In genomic region chr1:82141393-82141792, GRCh38 we compare ENCODE assay signal across 26 cellular contexts.
"Had no signal": no experiment of that assay in that cellular context is flagged by ENCODE, and none has a peak within 500 bp of the region (broad histone marks: within the 10 kb centered on the region; RNA-seq: fewer than 3 reads in every experiment).

No MANE protein-coding gene starts in this region.

- H3K27ac Mint-ChIP-seq: effector memory CD8-positive, alpha-beta T cell; immature natural killer cell; memory B cell; natural killer cell; neural progenitor cell had no signal

- H3K4me1 ChIP-seq: neural progenitor cell, parathyroid adenoma, prostate gland, right atrium auricular region, stomach, thyroid gland, vagina had no signal

- H3K4me1 Mint-ChIP-seq: memory B cell had no signal

- H3K79me2 ChIP-seq: parathyroid adenoma had no signal

- H3K4me3 Mint-ChIP-seq: effector memory CD8-positive, alpha-beta T cell; memory B cell; natural killer cell; neural progenitor cell had no signal

- H2AFZ ChIP-seq: neural progenitor cell, parathyroid adenoma had no signal

- H3K36me3 Mint-ChIP-seq: memory B cell, natural killer cell had no signal

- H3K27me3 Mint-ChIP-seq: effector memory CD8-positive, alpha-beta T cell; memory B cell had no signal

- H3K4me2 ChIP-seq: neural progenitor cell, smooth muscle cell had no signal

- H3K36me3 ChIP-seq: neural progenitor cell, prostate gland, right atrium auricular region, stomach, thyroid gland, vagina had no signal

- H3K4me3 ChIP-seq: lung, neural progenitor cell, prostate gland, right atrium auricular region, smooth muscle cell, stomach, thyroid gland, vagina had no signal

- H3K27me3 ChIP-seq: neural progenitor cell, right atrium auricular region, stomach, thyroid gland, vagina had no signal

- H3K9me3 ChIP-seq: prostate gland, right atrium auricular region, stomach, thyroid gland, vagina had no signal

- ATAC-seq: effector memory CD8-positive, alpha-beta T cell; left colon; natural killer cell; sciatic nerve had no signal

- H3K9me3 Mint-ChIP-seq: natural killer cell had no signal

- DNase-seq: cortex of kidney; effector memory CD8-positive, alpha-beta T cell; erythroblast; hypothalamus; immature natural killer cell; islet precursor cell; kidney glomerular epithelial cell; left colon; natural killer cell; stimulated activated CD4-positive, alpha-beta T cell treated with anti-CD3 and anti-CD28 coated beads, Interleukin-12 subunit alpha, Interleukin-12 subunit beta, amount 100 ng/mL, for 4 hours; stimulated activated CD4-positive, alpha-beta T cell treated with anti-CD3 and anti-CD28 coated beads, Interleukin-1b, Interleukin-23, amount 100 ng/mL, for 48 hours; stimulated activated CD4-positive, alpha-beta T cell treated with anti-CD3 and anti-CD28 coated beads, Interleukin-4, amount 100 ng/mL, for 1 hour; stimulated activated CD8-positive, alpha-beta memory T cell treated with anti-CD3 and anti-CD28 coated beads, Interleukin-4, amount 100 ng/mL, for 48 hours; stimulated activated naive CD4-positive, alpha-beta T cell; stomach; thyroid gland; trophoblast cell had no signal

- H3K27ac ChIP-seq: neural progenitor cell, parathyroid adenoma, prostate gland, right atrium auricular region, stomach, thyroid gland, vagina had no signal
